In the genomic region with DNA sequence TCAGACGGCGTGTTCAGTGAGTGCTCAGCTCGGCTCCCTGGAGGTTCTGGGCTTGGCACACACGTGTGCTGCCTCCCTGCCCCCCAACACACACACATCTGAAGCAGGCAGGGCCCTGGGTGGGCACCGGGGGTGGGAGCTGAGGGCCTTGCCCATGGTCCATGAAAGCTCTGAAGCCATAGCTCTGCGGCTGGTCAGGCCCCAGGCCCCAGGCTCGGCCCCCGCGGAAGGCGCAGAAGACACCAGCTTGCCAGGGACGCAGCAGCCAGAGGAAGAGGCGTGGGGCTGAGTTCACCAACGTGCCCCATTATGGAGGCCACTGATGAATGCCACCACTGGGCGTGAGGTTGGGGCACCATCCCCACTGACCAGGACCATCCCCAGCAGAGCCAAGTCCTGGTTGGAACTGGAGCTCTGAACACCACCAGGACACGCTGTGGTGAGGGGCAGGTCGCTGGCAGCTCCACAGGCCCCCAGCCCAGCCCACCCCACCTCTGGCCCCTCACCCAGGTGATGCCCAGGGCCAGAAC, we compare ENCODE assay signal across 23 cellular contexts. TPM values are rescaled to one million over a fixed set of nuclear protein-coding genes. Genes with fewer than 3 reads are reported as not detected.
A peak's percentile ranks its signal among the peaks of the same experiment; 100 is the strongest.
DNase-seq lines count a peak whose midpoint lies in the region; ATAC-seq and TF ChIP-seq lines count a peak whose summit lies in the region.
"Had no signal": no experiment of that assay in that cellular context is flagged by ENCODE, and none has a peak within 500 bp of the region (broad histone marks: within the 10 kb centered on the region; RNA-seq: fewer than 3 reads in every experiment).

No MANE protein-coding gene starts in this region.

- no peaks in the 10 kb centered on the region for H3K27me3 ChIP-seq in CD8-positive, alpha-beta T cell (ENCODE audit: insufficient read depth, low read length)
- H3K27me3 ChIP-seq in adipocyte (replicated peaks; ENCODE audit: control insufficient read depth, insufficient read depth, low read length) (no peaks in the 10 kb centered on the region), osteoblast (ENCODE audit: insufficient read depth, low read length) (no peaks in the 10 kb centered on the region)
- H3K27me3 ChIP-seq: colonic mucosa, heart right ventricle, Peyer's patch, tibial nerve had no signal

- no peaks in the 10 kb centered on the region for H3K9me3 Mint-ChIP-seq in activated naive CD4-positive, alpha-beta T cell treated with anti-CD3 and anti-CD28 coated beads, Interleukin-2, amount 10 ng/mL, durations not matched to agents 7 days and 5 days
- no peaks in the 10 kb centered on the region for H3K9me3 Mint-ChIP-seq in CD8-positive, alpha-beta T cell
- H3K9me3 Mint-ChIP-seq: memory B cell had no signal

- H3K36me3 ChIP-seq in CD8-positive, alpha-beta T cell (ENCODE audit: insufficient read depth, low read length): no peaks in the 10 kb centered on the region
- H3K36me3 ChIP-seq in adipocyte (ENCODE audit: control insufficient read depth, insufficient read depth, low read length, severe bottlenecking) (peaks cover 12% of the 10 kb centered on the region), osteoblast (ENCODE audit: insufficient read depth, low read length) (peaks cover 6% of the 10 kb centered on the region)
- H3K36me3 ChIP-seq: colonic mucosa had no signal

- H3K4me1 Mint-ChIP-seq in activated naive CD4-positive, alpha-beta T cell treated with anti-CD3 and anti-CD28 coated beads, Interleukin-2, amount 10 ng/mL, durations not matched to agents 7 days and 5 days: peaks cover 44% of the 10 kb centered on the region
- peaks cover 33% of the 10 kb centered on the region for H3K4me1 Mint-ChIP-seq in CD8-positive, alpha-beta T cell (ENCODE audit: low read depth)

- H3K36me3 Mint-ChIP-seq in activated naive CD4-positive, alpha-beta T cell treated with anti-CD3 and anti-CD28 coated beads, Interleukin-2, amount 10 ng/mL, durations not matched to agents 7 days and 5 days: peaks cover 11% of the 10 kb centered on the region
- H3K36me3 Mint-ChIP-seq in CD8-positive, alpha-beta T cell: peaks cover 14% of the 10 kb centered on the region
- H3K36me3 Mint-ChIP-seq: memory B cell had no signal

- H3K27ac Mint-ChIP-seq in activated naive CD4-positive, alpha-beta T cell treated with anti-CD3 and anti-CD28 coated beads, Interleukin-2, amount 10 ng/mL, durations not matched to agents 7 days and 5 days: peak overlapping the region; percentile 55
- H3K27ac Mint-ChIP-seq in CD8-positive, alpha-beta T cell: no peak overlapping the region
- H3K27ac Mint-ChIP-seq: CD14-positive monocyte, endodermal cell, memory B cell had no signal

- intact Hi-C loops in CD8-positive, alpha-beta T cell (cut with DNase I, micrococcal nuclease): loop anchor here in 1 of 2 experiments (1.0 to 10.0 kb wide), 5 partner anchors 12 to 1021 kb away; partner anchors contain the start of genes CDK11A, DVL1, MORN1 and RER1

- no peak for DNase-seq in activated naive CD4-positive, alpha-beta T cell treated with anti-CD3 and anti-CD28 coated beads, Interleukin-2, amount 10 ng/mL, durations not matched to agents 7 days and 5 days
- DNase-seq in activated naive CD4-positive, alpha-beta T cell (lab: John Stamatoyannopoulos, UW): no peak
- no peak for DNase-seq in CD8-positive, alpha-beta T cell
- DNase-seq in adipocyte (ENCODE audit: low read depth) (no peak), osteoblast (ENCODE audit: insufficient read length, low spot score, missing footprints) (peak; percentile 47), NOMO-1 (lab: John Stamatoyannopoulos, UW; ENCODE audit: unreplicated experiment in 2 of 2) (no peak), Ammon's horn (ENCODE audit: low spot score) (no peak)
- DNase-seq: ACHN, colonic mucosa, endodermal cell, heart right ventricle, IMR-90, left colon, NCI-H1105 treated with DMSO at 0.1 percent for 48 hours, NCI-H2029, NCI-H526, Peyer's patch had no signal

- H4K20me1 ChIP-seq in osteoblast (ENCODE audit: insufficient read depth, low read length): peaks cover 17% of the 10 kb centered on the region

- no peak overlapping the region for H3K4me3 ChIP-seq in CD8-positive, alpha-beta T cell (ENCODE audit: low read depth, low read length)
- H3K4me3 ChIP-seq in adipocyte (ENCODE audit: low read length): no peak overlapping the region
- H3K4me3 ChIP-seq in osteoblast (ENCODE audit: insufficient read depth, low read length): no peak overlapping the region
- H3K4me3 ChIP-seq: colonic mucosa, heart right ventricle, Peyer's patch, tibial nerve had no signal

- ATAC-seq in CD8-positive, alpha-beta T cell: no peak
- ATAC-seq: activated CD4-positive, CD25-positive, alpha-beta regulatory T cell treated with anti-CD3 and anti-CD28 coated beads, Interleukin-2, amount 50 U/mL, for 24 hours; esophagus mucosa; left colon had no signal

- H3K27ac ChIP-seq in CD8-positive, alpha-beta T cell (ENCODE audit: low read depth, low read length): peak overlapping the region; percentile 4
- no peak overlapping the region for H3K27ac ChIP-seq in osteoblast (ENCODE audit: low read depth, low read length)
- H3K27ac ChIP-seq: colonic mucosa, heart right ventricle had no signal

- H3K79me2 ChIP-seq in osteoblast (ENCODE audit: insufficient read depth, low read length): peaks cover 32% of the 10 kb centered on the region

- no peak overlapping the region for H3K4me3 Mint-ChIP-seq in activated naive CD4-positive, alpha-beta T cell treated with anti-CD3 and anti-CD28 coated beads, Interleukin-2, amount 10 ng/mL, durations not matched to agents 7 days and 5 days
- H3K4me3 Mint-ChIP-seq in CD8-positive, alpha-beta T cell: no peak overlapping the region
- H3K4me3 Mint-ChIP-seq: endodermal cell, memory B cell had no signal

- CTCF ChIA-PET in activated naive CD4-positive, alpha-beta T cell treated with anti-CD3 and anti-CD28 coated beads, Interleukin-2, amount 10 ng/mL, durations not matched to agents 7 days and 5 days (lab: Charles Lee): interaction anchor here (0.8 to 4.1 kb wide), 11 partner anchors 17 to 379 kb away, joined by 3 to 21 read pairs (median 4); partner anchors contain the start of genes ATAD3A, CCNL2 and DVL1
- CTCF ChIA-PET in CD8-positive, alpha-beta T cell (lab: Charles Lee): interaction anchor here (0.6 to 5.3 kb wide), 10 partner anchors 7 to 249 kb away, joined by 3 to 41 read pairs (median 4); partner anchors contain the start of gene CCNL2

- H3K4me1 ChIP-seq in CD8-positive, alpha-beta T cell (ENCODE audit: insufficient read depth, low read length): peaks cover 33% of the 10 kb centered on the region
- H3K4me1 ChIP-seq in adipocyte (ENCODE audit: control insufficient read depth, insufficient read depth, low read length) (peaks cover 33% of the 10 kb centered on the region), osteoblast (ENCODE audit: insufficient read depth, low read length) (peaks cover 25% of the 10 kb centered on the region)

- H3K27me3 Mint-ChIP-seq in activated naive CD4-positive, alpha-beta T cell treated with anti-CD3 and anti-CD28 coated beads, Interleukin-2, amount 10 ng/mL, durations not matched to agents 7 days and 5 days: no peaks in the 10 kb centered on the region
- no peaks in the 10 kb centered on the region for H3K27me3 Mint-ChIP-seq in CD8-positive, alpha-beta T cell (ENCODE audit: low read depth)
- H3K27me3 Mint-ChIP-seq: memory B cell had no signal

- H3K9me3 ChIP-seq in CD8-positive, alpha-beta T cell (ENCODE audit: low read length): no peaks in the 10 kb centered on the region
- no peaks in the 10 kb centered on the region for H3K9me3 ChIP-seq in adipocyte (ENCODE audit: control insufficient read depth, low read length)
- peaks cover 4% of the 10 kb centered on the region for H3K9me3 ChIP-seq in osteoblast (ENCODE audit: low read depth, low read length)
- H3K9me3 ChIP-seq: colonic mucosa, Peyer's patch, tibial nerve had no signal

- no peak overlapping the region for H2AFZ ChIP-seq in osteoblast (ENCODE audit: low read length)

- no peak for TF ChIP-seq CTCF in CD8-positive, alpha-beta T cell (IDR thresholded peaks at IDR 0.05)
- no peak for TF ChIP-seq CTCF in osteoblast (IDR thresholded peaks at IDR 0.05; ENCODE audit: extremely low read depth, low read depth, low read length)

- POLR2A ChIA-PET in CD8-positive, alpha-beta T cell (lab: Charles Lee): interaction anchor here (1.1 to 4.3 kb wide), 6 partner anchors 13 to 376 kb away, joined by 3 to 21 read pairs (median 4); partner anchors contain the start of genes CCNL2 and MXRA8

- peak overlapping the region; percentile 60 for H3K9ac ChIP-seq in adipocyte (ENCODE audit: low read length)

- H3K4me2 ChIP-seq in osteoblast (ENCODE audit: insufficient read depth, low read length): peak overlapping the region; percentile 33

RNA-seq across cellular contexts. Expression of gene AURKAIP1, which starts 4.2 kb away (rescaled TPM):
- total RNA-seq in CD8-positive, alpha-beta T cell: 10 to 100 TPM; 58.4 to 62.6 TPM
- 64.8 and 74.6 TPM in 2 replicates for total RNA-seq in osteoblast

RNA-seq across cellular contexts. Expression of gene MXRA8, which starts 12.5 kb away (rescaled TPM):
- total RNA-seq in CD8-positive, alpha-beta T cell: 1 to 10 TPM; 7.5 to 9.3 TPM
- total RNA-seq in osteoblast: 689 and 735 TPM in 2 replicates
- total RNA-seq: activated CD8-positive, alpha-beta T cell treated with anti-CD3 and anti-CD28 coated beads, Interleukin-2, amount 10 ng/mL, durations not matched to agents 7 days and 5 days had no signal

RNA-seq across cellular contexts. Expression of gene DVL1, which starts 21.6 kb away (rescaled TPM):
- total RNA-seq in CD8-positive, alpha-beta T cell: 10 to 100 TPM; 44.5 to 45.5 TPM
- 73.5 and 81.9 TPM in 2 replicates for total RNA-seq in osteoblast

RNA-seq across cellular contexts. Expression of gene CCNL2, which starts 28.3 kb away (rescaled TPM):
- 100 to 1,000 TPM; 307 to 328 TPM for total RNA-seq in CD8-positive, alpha-beta T cell
- total RNA-seq in osteoblast: 138 and 139 TPM in 2 replicates

RNA-seq across cellular contexts. Expression of gene MRPL20, which starts 36.3 kb away (rescaled TPM):
- total RNA-seq in CD8-positive, alpha-beta T cell: 10 to 100 TPM; 92.6 to 92.7 TPM
- total RNA-seq in osteoblast: 53.9 and 58.9 TPM in 2 replicates

Comparison
In these comparisons a context has a peak if more than half of its experiments do, and no peak if none do; other contexts are left out.
1. RNA of gene MXRA8, which starts 12.5 kb away (total RNA-seq): 689 to 735 TPM in osteoblast; 7.5 to 9.3 TPM in CD8-positive, alpha-beta T cell; every median in the first group is over 10 times any median in the second.